8 cellular contexts compared by ENCODE assay signal in genomic region chr10:28574214-28574613, GRCh38. TPM values are rescaled to one million over a fixed set of nuclear protein-coding genes. Genes with fewer than 3 reads are reported as not detected.
DNase-seq lines count a peak whose midpoint lies in the region; ATAC-seq and TF ChIP-seq lines count a peak whose summit lies in the region.
"Not testable (repeated sequence)": the region's sequence is repeated elsewhere in the genome, so short reads cannot be mapped to it uniquely, and the experiment has no call there.

No MANE protein-coding gene starts in this region.

- H3K4me3 Mint-ChIP-seq in CD4-positive, CD25-positive, alpha-beta regulatory T cell: peak overlapping the region in 3 of 4 donors; percentile 23 to 55 (median 29)
- not testable (repeated sequence) for H3K4me3 Mint-ChIP-seq in activated naive CD8-positive, alpha-beta T cell; natural killer cell; stimulated activated naive B cell treated with anti-CD40 and anti-IgM and Interleukin-4, amounts not matched to agents 10 μg/mL and 1 μg/mL and 100 μg/mL, for 72 hours
- peak overlapping the region in 1 of 2 donors; percentile 57 for H3K4me3 Mint-ChIP-seq in effector memory CD8-positive, alpha-beta T cell

- H3K27me3 ChIP-seq in CD4-positive, CD25-positive, alpha-beta regulatory T cell (ENCODE audit: control insufficient read depth, insufficient read depth, low read length); cardiac muscle cell; neutrophil: not testable (repeated sequence)

- peak overlapping the region in 2 of 3 donors; percentile 33 to 56 for H3K27ac Mint-ChIP-seq in CD4-positive, CD25-positive, alpha-beta regulatory T cell
- H3K27ac Mint-ChIP-seq in activated naive CD8-positive, alpha-beta T cell: peak overlapping the region; percentile 58
- peak overlapping the region; percentile 11 to 57 for H3K27ac Mint-ChIP-seq in effector memory CD8-positive, alpha-beta T cell
- H3K27ac Mint-ChIP-seq in natural killer cell: peak overlapping the region; percentile 21 to 74
- H3K27ac Mint-ChIP-seq in stimulated activated naive B cell treated with anti-CD40 and anti-IgM and Interleukin-4, amounts not matched to agents 10 μg/mL and 1 μg/mL and 100 μg/mL, for 72 hours: peak overlapping the region; percentile 25

- CTCF ChIA-PET in HEK293 (lab: Yijun Ruan, JAX): not testable (repeated sequence)

- H3K36me3 ChIP-seq in CD4-positive, CD25-positive, alpha-beta regulatory T cell (ENCODE audit: control insufficient read depth, insufficient read depth, low read length): peaks cover 27% of the 10 kb centered on the region
- H3K36me3 ChIP-seq in HEK293 (ENCODE audit: control insufficient read depth in 2 of 2, insufficient read depth in 1 of 2, low read length in 2 of 2) (peaks cover 7 to 66% of the 10 kb centered on the region in 2 experiments; a peak in 2 of 3 replicates), cardiac muscle cell (peaks cover 17% of the 10 kb centered on the region), neutrophil (peaks cover 22% of the 10 kb centered on the region)

- TF ChIP-seq CTCF in HEK293 (tag by site-specific recombination; IDR thresholded peaks at IDR 0.05); cardiac muscle cell (IDR thresholded peaks at IDR 0.05; ENCODE audit: low read depth, low read length); natural killer cell (IDR thresholded peaks at IDR 0.05); neutrophil (IDR thresholded peaks at IDR 0.05): not testable (repeated sequence)

- H3K4me1 ChIP-seq in CD4-positive, CD25-positive, alpha-beta regulatory T cell (ENCODE audit: control insufficient read depth, insufficient read depth, low read length, poor library complexity, severe bottlenecking): peaks cover 57% of the 10 kb centered on the region
- H3K4me1 ChIP-seq in HEK293 (ENCODE audit: control insufficient read depth, insufficient read depth, low read length) (peaks cover 24% of the 10 kb centered on the region; the same call in 1 of the 2 replicates), cardiac muscle cell (ENCODE audit: low read depth) (peaks cover 55% of the 10 kb centered on the region), neutrophil (ENCODE audit: control insufficient read depth in 1 of 2, insufficient read depth in 1 of 2, low read depth in 1 of 2, low read length in 1 of 2) (peaks cover 0 to 13% of the 10 kb centered on the region in 2 experiments)

- not testable (repeated sequence) for H3K9me3 Mint-ChIP-seq in CD4-positive, CD25-positive, alpha-beta regulatory T cell; activated naive CD8-positive, alpha-beta T cell (ENCODE audit: low read depth); effector memory CD8-positive, alpha-beta T cell; natural killer cell; stimulated activated naive B cell treated with anti-CD40 and anti-IgM and Interleukin-4, amounts not matched to agents 10 μg/mL and 1 μg/mL and 100 μg/mL, for 72 hours

- not testable (repeated sequence) for H3K4me3 ChIP-seq in CD4-positive, CD25-positive, alpha-beta regulatory T cell (ENCODE audit: low read depth, low read length); HEK293 (ENCODE audit: low read depth, low read length); cardiac muscle cell; neutrophil (ENCODE audit: low read depth in 1 of 2, low read length in 1 of 2)

- POLR2A ChIA-PET in HEK293 (lab: Yijun Ruan, JAX): not testable (repeated sequence)

- not testable (repeated sequence) for H3K27ac ChIP-seq in CD4-positive, CD25-positive, alpha-beta regulatory T cell (ENCODE audit: insufficient read depth, low read length, poor library complexity, severe bottlenecking); HEK293 (ENCODE audit: extremely low read depth, low read depth, low read length)
- H3K27ac ChIP-seq in cardiac muscle cell (peak overlapping the region; percentile 63), neutrophil (peak overlapping the region; percentile 6)

- H3K9me3 ChIP-seq in CD4-positive, CD25-positive, alpha-beta regulatory T cell (ENCODE audit: control insufficient read depth in 2 of 2, low read length in 2 of 2); HEK293 (ENCODE audit: control insufficient read depth, insufficient read depth, low read depth, low read length); cardiac muscle cell (ENCODE audit: low read depth); neutrophil: not testable (repeated sequence)

- not testable (repeated sequence) for H3K27me3 Mint-ChIP-seq in CD4-positive, CD25-positive, alpha-beta regulatory T cell; activated naive CD8-positive, alpha-beta T cell; effector memory CD8-positive, alpha-beta T cell; natural killer cell (ENCODE audit: low read depth in 2 of 2); stimulated activated naive B cell treated with anti-CD40 and anti-IgM and Interleukin-4, amounts not matched to agents 10 μg/mL and 1 μg/mL and 100 μg/mL, for 72 hours

- not testable (repeated sequence) for DNase-seq in CD4-positive, CD25-positive, alpha-beta regulatory T cell; effector memory CD8-positive, alpha-beta T cell; cardiac muscle cell (ENCODE audit: low read depth in 1 of 2, low spot score in 1 of 2); natural killer cell; stimulated activated naive B cell treated with anti-CD40 and anti-IgM and Interleukin-4, amounts not matched to agents 10 μg/mL and 1 μg/mL and 100 μg/mL, for 72 hours

- peaks cover 37 to 90% (median 74%) of the 10 kb centered on the region in 4 donors for H3K4me1 Mint-ChIP-seq in CD4-positive, CD25-positive, alpha-beta regulatory T cell
- peaks cover 87% of the 10 kb centered on the region for H3K4me1 Mint-ChIP-seq in activated naive CD8-positive, alpha-beta T cell (ENCODE audit: low read depth)
- peaks cover 57 to 79% of the 10 kb centered on the region in 2 donors for H3K4me1 Mint-ChIP-seq in effector memory CD8-positive, alpha-beta T cell (ENCODE audit: low read depth in 2 of 2)
- H3K4me1 Mint-ChIP-seq in natural killer cell: peaks cover 77 to 87% of the 10 kb centered on the region in 2 donors
- H3K4me1 Mint-ChIP-seq in stimulated activated naive B cell treated with anti-CD40 and anti-IgM and Interleukin-4, amounts not matched to agents 10 μg/mL and 1 μg/mL and 100 μg/mL, for 72 hours: peaks cover 31 to 63% of the 10 kb centered on the region in 2 donors

- ATAC-seq in CD4-positive, CD25-positive, alpha-beta regulatory T cell (ENCODE audit: low read depth in 2 of 2); effector memory CD8-positive, alpha-beta T cell (replicated peaks); natural killer cell; stimulated activated naive B cell treated with anti-CD40 and anti-IgM and Interleukin-4, amounts not matched to agents 10 μg/mL and 1 μg/mL and 100 μg/mL, for 72 hours (replicated peaks): not testable (repeated sequence)

- peaks cover 27% of the 10 kb centered on the region for H3K36me3 Mint-ChIP-seq in CD4-positive, CD25-positive, alpha-beta regulatory T cell
- H3K36me3 Mint-ChIP-seq in activated naive CD8-positive, alpha-beta T cell: peaks cover 19% of the 10 kb centered on the region
- H3K36me3 Mint-ChIP-seq in effector memory CD8-positive, alpha-beta T cell (ENCODE audit: insufficient read depth): peaks cover 51% of the 10 kb centered on the region
- not testable (repeated sequence) for H3K36me3 Mint-ChIP-seq in natural killer cell
- H3K36me3 Mint-ChIP-seq in stimulated activated naive B cell treated with anti-CD40 and anti-IgM and Interleukin-4, amounts not matched to agents 10 μg/mL and 1 μg/mL and 100 μg/mL, for 72 hours: peaks cover 31 to 48% of the 10 kb centered on the region in 2 donors

- intact Hi-C loops in natural killer cell (cut with micrococcal nuclease): not testable (repeated sequence)

TF ChIP-seq in HEK293, 187 proteins besides CTCF, POLR2A, EP300 and RAD21:
- peak; percentile 77 for TF ChIP-seq SCRT2 (tag by site-specific recombination; IDR thresholded peaks at IDR 0.05)
TF ChIP-seq in HEK293: peak in this region for 1; not testable (repeated sequence) for 186.

RNA-seq across cellular contexts. Expression of gene WAC, which starts 41.3 kb away (rescaled TPM):
- 205 TPM for total RNA-seq in CD4-positive, CD25-positive, alpha-beta regulatory T cell
- polyA plus RNA-seq in CD4-positive, CD25-positive, alpha-beta regulatory T cell: 100 to 1,000 TPM in 1 of 4 donors, 10 to 100 TPM in 3; 80.5 to 100 (median 89.4) TPM
- total RNA-seq in cardiac muscle cell (113 and 141 TPM in 2 replicates), natural killer cell (100 to 1,000 TPM; 225 to 245 (median 226) TPM)
- 72.2 and 109 TPM in 2 replicates for polyA plus RNA-seq in cardiac muscle cell
